11 cellular contexts compared by ENCODE assay signal in genomic region chr7:74033372-74034311, GRCh38. TPM values are rescaled to one million over a fixed set of nuclear protein-coding genes. Genes with fewer than 3 reads are reported as not detected.
DNase-seq lines count a peak whose midpoint lies in the region; ATAC-seq and TF ChIP-seq lines count a peak whose summit lies in the region.
"Had no signal": no experiment of that assay in that cellular context is flagged by ENCODE, and none has a peak within 500 bp of the region (broad histone marks: within the 10 kb centered on the region; RNA-seq: fewer than 3 reads in every experiment).

No MANE protein-coding gene starts in this region.

- H3K27me3 ChIP-seq in Panc1 (ENCODE audit: control insufficient read depth, insufficient read depth, low read length) (no peaks in the 10 kb centered on the region), esophagus (ENCODE audit: control insufficient read depth in 1 of 2, insufficient read depth in 2 of 2, low read length in 2 of 2) (peaks cover 0 to 5% of the 10 kb centered on the region in 2 donors), mesenchymal stem cell (ENCODE audit: control insufficient read depth in 1 of 2, insufficient read depth in 1 of 2, low read length in 2 of 2) (peaks cover 0 to 28% of the 10 kb centered on the region in 2 experiments), stomach smooth muscle (ENCODE audit: control insufficient read depth in 1 of 2, insufficient read depth in 2 of 2, low read length in 2 of 2) (no peaks in the 10 kb centered on the region)

- BruUV-seq in Panc1 (replicated peaks; lab: Mats Ljungman, UMichigan): no TSS peak

- H3K4me1 ChIP-seq in Panc1 (ENCODE audit: control insufficient read depth, insufficient read depth, low read length) (peaks cover 15% of the 10 kb centered on the region; the same call in 1 of the 2 replicates), esophagus (ENCODE audit: control insufficient read depth in 2 of 2, insufficient read depth in 2 of 2, low read length in 1 of 2) (peaks cover 5 to 32% of the 10 kb centered on the region in 2 donors), mesenchymal stem cell (ENCODE audit: control insufficient read depth, insufficient read depth, low read depth, low read length) (peaks cover 18% of the 10 kb centered on the region), stomach smooth muscle (ENCODE audit: control insufficient read depth, insufficient read depth, low read length) (peaks cover 65% of the 10 kb centered on the region)

- peak overlapping the region in 1 of 2 experiments; percentile 16 for H3K18ac ChIP-seq in mesenchymal stem cell (ENCODE audit: low read depth in 1 of 2, low read length in 2 of 2)

- H3K4me2 ChIP-seq in mesenchymal stem cell (ENCODE audit: low read length, poor library complexity, severe bottlenecking): no peak overlapping the region

- no peaks in the 10 kb centered on the region for H3K9me3 Mint-ChIP-seq in activated CD8-positive, alpha-beta T cell treated with anti-CD3 and anti-CD28 coated beads for 36 hours
- H3K9me3 Mint-ChIP-seq: activated T-cell treated with anti-CD3 and anti-CD28 coated beads, Interleukin-2, amount 50 U/mL, for 24 hours; natural killer cell treated with Interleukin-12 subunit alpha and Interleukin-12 subunit beta and Interleukin-15 and Interleukin-18, amount 100 ng/mL, for 72 hours had no signal

- no peak overlapping the region for H2AFZ ChIP-seq in mesenchymal stem cell (ENCODE audit: low read depth, low read length)

- intact Hi-C loops in Panc1 (cut with micrococcal nuclease; ENCODE audit: unreplicated experiment): no loop called here
- intact Hi-C loops in activated CD8-positive, alpha-beta T cell treated with anti-CD3 and anti-CD28 coated beads for 36 hours (cut with micrococcal nuclease): no loop called here

- H3K9ac ChIP-seq in mesenchymal stem cell (ENCODE audit: low read length) (peak overlapping the region; percentile 72), stomach smooth muscle (ENCODE audit: low read length in 2 of 2) (peak overlapping the region; percentile 14 to 29)

- WGBS in esophagus, 2 donors: 32 to 40% methylated on average over 35 to 37 of the region's 37 CpGs
- 51% methylated on average over 37 of the region's 37 CpGs for WGBS in mesenchymal stem cell

- peaks cover 13% of the 10 kb centered on the region for H3K27me3 Mint-ChIP-seq in activated CD8-positive, alpha-beta T cell treated with anti-CD3 and anti-CD28 coated beads for 36 hours

- H3K27ac ChIP-seq in Panc1 (ENCODE audit: low read length) (no peak overlapping the region; the same call in 1 of the 2 replicates), esophagus (ENCODE audit: low read depth in 2 of 2, low read length in 1 of 2) (peak overlapping the region; percentile 66 to 74), mesenchymal stem cell (ENCODE audit: low read length, poor library complexity, severe bottlenecking) (no peak overlapping the region), stomach smooth muscle (ENCODE audit: low read length) (peak overlapping the region; percentile 78)

- peak overlapping the region in 1 of 2 experiments; percentile 7 for H3K4ac ChIP-seq in mesenchymal stem cell (ENCODE audit: low read depth in 1 of 2, low read length in 2 of 2)

- H3K36me3 ChIP-seq in Panc1 (ENCODE audit: control insufficient read depth, insufficient read depth, low read length) (no peaks in the 10 kb centered on the region), esophagus (ENCODE audit: control insufficient read depth in 2 of 2, insufficient read depth in 2 of 2, low read length in 1 of 2) (no peaks in the 10 kb centered on the region), mesenchymal stem cell (ENCODE audit: control insufficient read depth in 1 of 2, insufficient read depth in 2 of 2, low read depth in 1 of 2, low read length in 2 of 2) (peaks cover 0 to 15% of the 10 kb centered on the region in 2 experiments), stomach smooth muscle (ENCODE audit: control insufficient read depth in 2 of 2, insufficient read depth in 2 of 2, low read length in 2 of 2) (peaks cover 7 to 22% of the 10 kb centered on the region in 2 donors)

- H4K91ac ChIP-seq in mesenchymal stem cell (ENCODE audit: low read length): peak overlapping the region; percentile 62

- no peak overlapping the region for H3K4me3 Mint-ChIP-seq in activated CD8-positive, alpha-beta T cell treated with anti-CD3 and anti-CD28 coated beads for 36 hours
- H3K4me3 Mint-ChIP-seq: activated T-cell treated with anti-CD3 and anti-CD28 coated beads, Interleukin-2, amount 50 U/mL, for 24 hours; natural killer cell treated with Interleukin-12 subunit alpha and Interleukin-12 subunit beta and Interleukin-15 and Interleukin-18, amount 100 ng/mL, for 72 hours had no signal

- POLR2A ChIA-PET in Panc1 (lab: Charles Lee): no interaction called here
- POLR2A ChIA-PET in activated CD8-positive, alpha-beta T cell treated with anti-CD3 and anti-CD28 coated beads for 36 hours (lab: Charles Lee): no interaction called here

- H2BK5ac ChIP-seq in mesenchymal stem cell (ENCODE audit: low read depth, low read length, poor library complexity, severe bottlenecking): no peak overlapping the region

- H3K14ac ChIP-seq in mesenchymal stem cell (ENCODE audit: low read length in 2 of 2): peak overlapping the region in 1 of 2 experiments; percentile 63

- H3K27ac Mint-ChIP-seq in activated CD8-positive, alpha-beta T cell treated with anti-CD3 and anti-CD28 coated beads for 36 hours: no peak overlapping the region
- H3K27ac Mint-ChIP-seq: activated T-cell treated with anti-CD3 and anti-CD28 coated beads, Interleukin-2, amount 50 U/mL, for 24 hours; natural killer cell treated with Interleukin-12 subunit alpha and Interleukin-12 subunit beta and Interleukin-15 and Interleukin-18, amount 100 ng/mL, for 72 hours had no signal

- no peaks in the 10 kb centered on the region for H3K36me3 Mint-ChIP-seq in activated CD8-positive, alpha-beta T cell treated with anti-CD3 and anti-CD28 coated beads for 36 hours (ENCODE audit: low read depth)
- H3K36me3 Mint-ChIP-seq: natural killer cell treated with Interleukin-12 subunit alpha and Interleukin-12 subunit beta and Interleukin-15 and Interleukin-18, amount 100 ng/mL, for 72 hours had no signal

- H2AK5ac ChIP-seq in mesenchymal stem cell (ENCODE audit: low read length, severe bottlenecking): no peak overlapping the region

- H2BK12ac ChIP-seq in mesenchymal stem cell (ENCODE audit: low read length in 2 of 2): no peak overlapping the region

- no peak overlapping the region for H3K4me3 ChIP-seq in Panc1 (ENCODE audit: low read depth in 2 of 2, low read length in 2 of 2)
- no peak overlapping the region for H3K4me3 ChIP-seq in esophagus (ENCODE audit: low read depth in 1 of 2, low read length in 2 of 2)
- peak overlapping the region in 1 of 2 experiments; percentile 14 for H3K4me3 ChIP-seq in mesenchymal stem cell (ENCODE audit: insufficient read depth in 1 of 2, low read depth in 1 of 2, low read length in 2 of 2)
- peak overlapping the region in 1 of 2 donors; percentile 22 for H3K4me3 ChIP-seq in stomach smooth muscle (ENCODE audit: low read length in 2 of 2)

- no peaks in the 10 kb centered on the region for H3K79me1 ChIP-seq in mesenchymal stem cell (replicated peaks; ENCODE audit: low read length, poor library complexity, severe bottlenecking)

- DNase-seq in Panc1 (ENCODE audit: low read depth, low spot score) (no peak), mesenchymal stem cell (peak; percentile 49), ACHN (no peak), NOMO-1 treated with dmso at 0.1 percent for 144 hours (lab: John Stamatoyannopoulos, UW; ENCODE audit: unreplicated experiment) (no peak)
- no peak for DNase-seq in activated CD8-positive, alpha-beta T cell treated with anti-CD3 and anti-CD28 coated beads for 36 hours
- DNase-seq: activated T-cell treated with anti-CD3 and anti-CD28 coated beads, Interleukin-2, amount 50 U/mL, for 24 hours; MV-4-11 had no signal

- H2BK120ac ChIP-seq in mesenchymal stem cell (ENCODE audit: low read depth, low read length): no peak overlapping the region

- no peak overlapping the region for H3K23ac ChIP-seq in mesenchymal stem cell (ENCODE audit: low read length in 2 of 2)

- peak; percentile 27; the same call in 1 of the 2 replicates for ATAC-seq in Panc1
- ATAC-seq in activated CD8-positive, alpha-beta T cell treated with anti-CD3 and anti-CD28 coated beads for 36 hours: no peak
- no peak for ATAC-seq in GM18873 (IDR thresholded peaks at IDR 0.05; ENCODE audit: low FRiP score, unreplicated experiment)
- ATAC-seq: natural killer cell treated with Interleukin-12 subunit alpha and Interleukin-12 subunit beta and Interleukin-15 and Interleukin-18, amount 100 ng/mL, for 72 hours had no signal

- CTCF ChIA-PET in Panc1 (lab: Charles Lee): interaction anchor here (0.6 kb wide), 1 partner anchor 264 kb away, joined by 3 read pairs; the partner anchor contains the start of gene CLDN3
- CTCF ChIA-PET in activated CD8-positive, alpha-beta T cell treated with anti-CD3 and anti-CD28 coated beads for 36 hours (lab: Charles Lee): interaction anchor here (1.3 to 7.3 kb wide), 2 partner anchors 7 to 35 kb away, joined by 3 to 38 read pairs; partner anchors contain the start of gene ELN

- no peaks in the 10 kb centered on the region for H3K9me3 ChIP-seq in Panc1 (ENCODE audit: control insufficient read depth, insufficient read depth, low read depth, low read length)
- no peaks in the 10 kb centered on the region for H3K9me3 ChIP-seq in esophagus (ENCODE audit: control insufficient read depth in 2 of 2, insufficient read depth in 1 of 2, low read depth in 1 of 2, low read length in 1 of 2)
- no peaks in the 10 kb centered on the region for H3K9me3 ChIP-seq in mesenchymal stem cell (ENCODE audit: control insufficient read depth, low read length)
- H3K9me3 ChIP-seq in stomach smooth muscle (ENCODE audit: control insufficient read depth in 2 of 2, low read length in 2 of 2): no peaks in the 10 kb centered on the region

- TF ChIP-seq CTCF in Panc1 (IDR thresholded peaks at IDR 0.05): no peak
- no peak for TF ChIP-seq CTCF in activated CD8-positive, alpha-beta T cell treated with anti-CD3 and anti-CD28 coated beads for 36 hours (IDR thresholded peaks at IDR 0.05)

- H4K8ac ChIP-seq in mesenchymal stem cell (ENCODE audit: low read length): peak overlapping the region; percentile 69

- in situ Hi-C loops in Panc1 (cut with HindIII; ENCODE audit: low pct_unique_long_range_greater_than_20kb, low sequenced_read_pairs) (no loop called here), ACHN (cut with HindIII; ENCODE audit: low pct_ligation_motif_present, low pct_unique_long_range_greater_than_20kb, low sequenced_read_pairs) (no loop called here)

- no peaks in the 10 kb centered on the region for H3K4me1 Mint-ChIP-seq in activated CD8-positive, alpha-beta T cell treated with anti-CD3 and anti-CD28 coated beads for 36 hours (ENCODE audit: low read depth)

- H2BK15ac ChIP-seq in mesenchymal stem cell (ENCODE audit: low read depth, poor library complexity, severe bottlenecking): no peak overlapping the region

RNA-seq across cellular contexts. Expression of gene ELN, which starts 5.7 kb away (rescaled TPM):
- total RNA-seq in Panc1 (2021; ENCODE audit: unreplicated experiment): 0.26 TPM
- polyA plus RNA-seq in Panc1 (2012; ENCODE audit: insufficient read length): not detected
- polyA plus RNA-seq in esophagus: 10 to 100 TPM; 12.6 to 25.7 TPM
- 0.18 TPM for polyA plus RNA-seq in mesenchymal stem cell (2013, experiment 1 of 2)
- 0.11 TPM for polyA plus RNA-seq in mesenchymal stem cell (2013, experiment 2 of 2)
- total RNA-seq in activated CD8-positive, alpha-beta T cell treated with anti-CD3 and anti-CD28 coated beads for 36 hours: not detected

RNA-seq across cellular contexts. Expression of gene LIMK1, which starts 50.0 kb away (rescaled TPM):
- total RNA-seq in Panc1 (2021; ENCODE audit: unreplicated experiment): 59.6 TPM
- polyA plus RNA-seq in Panc1 (2012; ENCODE audit: insufficient read length): 83.9 TPM
- polyA plus RNA-seq in esophagus: 1 to 10 TPM; 5.9 to 7.7 TPM
- polyA plus RNA-seq in mesenchymal stem cell (2013, experiment 1 of 2): 54.8 TPM
- polyA plus RNA-seq in mesenchymal stem cell (2013, experiment 2 of 2): 54.9 TPM
- total RNA-seq in activated CD8-positive, alpha-beta T cell treated with anti-CD3 and anti-CD28 coated beads for 36 hours: 10 to 100 TPM; 17.8 to 20.8 TPM

Comparison
In these comparisons a context has a peak if more than half of its experiments do, and no peak if none do; other contexts are left out.
1. H3K27ac ChIP-seq: peak in esophagus (2 of 2) and stomach smooth muscle (single experiment); none in Panc1 (single experiment) and mesenchymal stem cell (single experiment).